2 cellular contexts compared by ENCODE assay signal in the genomic region with DNA sequence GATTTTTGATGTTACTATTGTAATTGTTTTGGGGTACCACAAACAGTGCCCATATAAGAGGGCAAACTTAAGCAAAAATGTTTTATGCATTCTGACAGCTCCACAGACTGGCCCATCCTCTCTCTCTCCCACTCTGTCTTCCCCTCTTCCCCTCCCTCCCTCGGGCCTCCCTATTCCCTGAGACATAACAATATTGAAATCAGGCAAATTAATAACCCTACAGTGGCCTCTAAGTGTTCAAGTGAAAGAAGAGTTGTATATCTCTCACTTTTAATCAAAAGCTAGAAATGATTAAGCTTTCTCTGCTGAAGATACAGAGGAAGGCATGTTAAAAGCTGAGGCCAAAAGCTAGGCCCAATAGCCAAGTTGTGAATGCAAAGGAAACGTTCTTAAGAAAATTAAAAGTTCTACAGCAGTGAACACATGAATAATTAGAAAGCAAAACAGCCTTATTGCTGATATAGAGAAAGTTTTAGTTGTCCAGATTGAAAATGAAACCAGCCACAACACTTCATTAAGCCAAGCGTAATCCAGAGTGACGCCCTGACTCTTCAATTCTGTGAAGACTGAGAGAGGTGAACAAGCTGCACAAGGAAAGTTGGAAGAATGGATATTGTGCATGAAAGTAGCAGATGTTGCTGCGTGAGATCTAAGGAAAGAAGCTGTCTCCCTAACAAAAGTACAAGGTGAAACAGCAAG.
TF ChIP-seq lines count a peak whose summit lies in the region.

No MANE protein-coding gene starts in this region.

TF ChIP-seq in GM12878, 131 proteins besides CTCF, POLR2A, EP300 and RAD21:
- TF ChIP-seq JUNB (IDR thresholded peaks at IDR 0.05): 0 out of 2 replicates have a peak, but pooled peaks have one; percentile 16
- no peak for TF ChIP-seq CBFB (IDR thresholded peaks at IDR 0.05; ENCODE audit: low read depth)
- TF ChIP-seq, protein P1, sequence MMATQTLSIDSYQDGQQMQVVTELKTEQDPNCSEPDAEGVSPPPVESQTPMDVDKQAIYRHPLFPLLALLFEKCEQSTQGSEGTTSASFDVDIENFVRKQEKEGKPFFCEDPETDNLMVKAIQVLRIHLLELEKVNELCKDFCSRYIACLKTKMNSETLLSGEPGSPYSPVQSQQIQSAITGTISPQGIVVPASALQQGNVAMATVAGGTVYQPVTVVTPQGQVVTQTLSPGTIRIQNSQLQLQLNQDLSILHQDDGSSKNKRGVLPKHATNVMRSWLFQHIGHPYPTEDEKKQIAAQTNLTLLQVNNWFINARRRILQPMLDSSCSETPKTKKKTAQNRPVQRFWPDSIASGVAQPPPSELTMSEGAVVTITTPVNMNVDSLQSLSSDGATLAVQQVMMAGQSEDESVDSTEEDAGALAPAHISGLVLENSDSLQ (IDR thresholded peaks at IDR 0.05): 0 out of 2 replicates have a peak, but pooled peaks have one; percentile 20
- no peak for TF ChIP-seq SPI1 (IDR thresholded peaks at IDR 0.05; ENCODE audit: borderline replicate concordance, insufficient read depth, low read depth, low read length)
- TF ChIP-seq BMI1 (IDR thresholded peaks at IDR 0.05; ENCODE audit: borderline replicate concordance): no peak
- no peak for TF ChIP-seq JUND (IDR thresholded peaks at IDR 0.05; ENCODE audit: low read depth, low read length)

TF ChIP-seq in HepG2, 621 proteins besides CTCF, POLR2A, EP300 and RAD21:
- TF ChIP-seq ZNF205 (CRISPR knock-in tag; IDR thresholded peaks at IDR 0.05) (no peak), MBD4 (IDR thresholded peaks at IDR 0.05; ENCODE audit: borderline replicate concordance, low read length) (no peak), SMAD1 (CRISPR knock-in tag; IDR thresholded peaks at IDR 0.05; ENCODE audit: borderline replicate concordance, low read depth) (no peak), TEAD3 (CRISPR knock-in tag; optimal IDR thresholded peaks at IDR 0.05; ENCODE audit: borderline replicate concordance) (no peak), TEAD2 (CRISPR knock-in tag; IDR thresholded peaks at IDR 0.05) (no peak), NFKB2 (CRISPR knock-in tag; IDR thresholded peaks at IDR 0.05; ENCODE audit: borderline replicate concordance) (no peak), EHMT2 (IDR thresholded peaks at IDR 0.05; ENCODE audit: borderline replicate concordance, low read depth, low read length) (no peak), ZNF768 (CRISPR knock-in tag; IDR thresholded peaks at IDR 0.05) (no peak), MYNN (CRISPR knock-in tag; IDR thresholded peaks at IDR 0.05; ENCODE audit: low read depth) (no peak), ATF1 (CRISPR knock-in tag; IDR thresholded peaks at IDR 0.05) (no peak)
- TF ChIP-seq, protein P2, sequence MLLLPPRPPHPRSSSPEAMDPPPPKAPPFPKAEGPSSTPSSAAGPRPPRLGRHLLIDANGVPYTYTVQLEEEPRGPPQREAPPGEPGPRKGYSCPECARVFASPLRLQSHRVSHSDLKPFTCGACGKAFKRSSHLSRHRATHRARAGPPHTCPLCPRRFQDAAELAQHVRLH (CRISPR knock-in tag; IDR thresholded peaks at IDR 0.05; ENCODE audit: borderline replicate concordance, low read depth): no peak
- TF ChIP-seq, protein P3, sequence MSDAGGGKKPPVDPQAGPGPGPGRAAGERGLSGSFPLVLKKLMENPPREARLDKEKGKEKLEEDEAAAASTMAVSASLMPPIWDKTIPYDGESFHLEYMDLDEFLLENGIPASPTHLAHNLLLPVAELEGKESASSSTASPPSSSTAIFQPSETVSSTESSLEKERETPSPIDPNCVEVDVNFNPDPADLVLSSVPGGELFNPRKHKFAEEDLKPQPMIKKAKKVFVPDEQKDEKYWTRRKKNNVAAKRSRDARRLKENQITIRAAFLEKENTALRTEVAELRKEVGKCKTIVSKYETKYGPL (CRISPR knock-in tag; IDR thresholded peaks at IDR 0.05): no peak
- TF ChIP-seq, protein P4, sequence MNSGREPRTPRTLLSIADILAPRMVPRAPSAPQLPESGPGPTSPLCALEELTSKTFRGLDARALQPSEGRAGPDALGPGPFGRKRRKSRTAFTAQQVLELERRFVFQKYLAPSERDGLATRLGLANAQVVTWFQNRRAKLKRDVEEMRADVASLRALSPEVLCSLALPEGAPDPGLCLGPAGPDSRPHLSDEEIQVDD (CRISPR knock-in tag; IDR thresholded peaks at IDR 0.05; ENCODE audit: borderline replicate concordance): no peak
